16 cellular contexts compared by ENCODE assay signal in the genomic region with DNA sequence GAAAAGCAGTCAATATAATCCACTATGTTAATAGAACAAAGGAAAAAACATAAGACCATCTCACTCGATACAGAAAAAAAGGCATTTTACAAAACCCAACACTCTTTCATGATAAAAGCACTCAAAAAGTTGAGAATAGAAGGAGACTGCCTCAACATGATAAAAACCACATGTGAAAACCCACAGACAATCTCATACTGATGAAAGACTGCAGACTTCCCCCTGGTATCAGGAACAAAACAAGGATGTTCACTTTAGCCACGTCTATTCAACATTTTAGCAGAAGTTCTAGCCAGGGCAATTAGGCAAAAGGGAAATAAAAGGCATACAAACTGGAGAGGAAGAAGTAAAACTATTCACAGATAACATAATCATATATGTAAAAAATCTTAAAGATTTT.
"Had no signal": no experiment of that assay in that cellular context is flagged by ENCODE, and none has a peak within 500 bp of the region (broad histone marks: within the 10 kb centered on the region; RNA-seq: fewer than 3 reads in every experiment).

No MANE protein-coding gene starts in this region.

- ATAC-seq: gastroesophageal sphincter, left lobe of liver, natural killer cell, pancreas, right cardiac atrium had no signal

- H3K27me3 ChIP-seq: esophagus squamous epithelium, gastroesophageal sphincter, pancreas had no signal

- H3K27ac ChIP-seq: esophagus squamous epithelium, gastroesophageal sphincter, pancreas, stomach had no signal

- H3K9me3 ChIP-seq: pancreas had no signal

- H3K4me3 ChIP-seq: esophagus squamous epithelium, gastroesophageal sphincter, pancreas, stomach had no signal

- H3K36me3 ChIP-seq: esophagus squamous epithelium, gastroesophageal sphincter, pancreas, stomach had no signal

- DNase-seq: esophagus squamous epithelium; foreskin fibroblast; glutamatergic neuron; islet precursor cell; mammary epithelial cell; natural killer cell; occipital lobe; pancreas; right cardiac atrium; small intestine; stimulated activated CD4-positive, alpha-beta T cell treated with anti-CD3 and anti-CD28 coated beads, Interleukin-12 subunit alpha, Interleukin-12 subunit beta, amount 100 ng/mL, for 4 hours; stomach; substantia nigra; trophoblast cell had no signal

- H3K4me1 ChIP-seq: esophagus squamous epithelium, gastroesophageal sphincter, pancreas, stomach had no signal
